Comparison of ENCODE assay signal across 26 cellular contexts in genomic region chr17:11459780-11460426, GRCh38.
DNase-seq lines count a peak whose midpoint lies in the region; ATAC-seq, FAIRE-seq and TF ChIP-seq lines count a peak whose summit lies in the region.
"Had no signal": no experiment of that assay in that cellular context is flagged by ENCODE, and none has a peak within 500 bp of the region (broad histone marks: within the 10 kb centered on the region; RNA-seq: fewer than 3 reads in every experiment).

No MANE protein-coding gene starts in this region.

- no peak overlapping the region for H3K4me3 ChIP-seq in esophagus muscularis mucosa
- no peak overlapping the region for H3K4me3 ChIP-seq in upper lobe of right lung
- H3K4me3 ChIP-seq in osteoblast (ENCODE audit: insufficient read depth, low read length): no peak overlapping the region

- no peak for TF ChIP-seq EP300 in esophagus muscularis mucosa (IDR thresholded peaks at IDR 0.05)

- DNase-seq in esophagus muscularis mucosa (ENCODE audit: extremely low spot score) (peak; percentile 91), mucosa of gallbladder (ENCODE audit: low spot score) (peak; percentile 26), upper lobe of right lung (no peak), OCI-M1 (lab: John Stamatoyannopoulos, UW) (no peak), NCI-H1694 treated with DMSO at 0.1 percent for 48 hours (lab: John Stamatoyannopoulos, UW) (no peak), osteoblast (ENCODE audit: insufficient read length, low spot score, missing footprints) (no peak)
- DNase-seq: ACHN; BE2C; C1 segment of cervical spinal cord; CD4-positive, CD25-positive, alpha-beta regulatory T cell; CD8-positive, alpha-beta memory T cell; COR-L47; DMS 273 treated with DMSO at 0.1 percent for 48 hours; DMS53; DND-41; EL; GOT3; H7; HFFc6 had no signal

- peak; percentile 93 for FAIRE-seq in islet of Langerhans (lab: Jason Lieb, UNC)
- FAIRE-seq: A204.1, G401.6, GM12891, GM19239, HTR-8/SVneo had no signal

- H3K79me2 ChIP-seq in osteoblast (ENCODE audit: insufficient read depth, low read length): no peaks in the 10 kb centered on the region

- H3K27ac ChIP-seq in esophagus muscularis mucosa (replicated peaks in 1 of 4) (no peak overlapping the region), upper lobe of right lung (no peak overlapping the region), osteoblast (ENCODE audit: low read depth, low read length) (no peak overlapping the region)

- WGBS in esophagus muscularis mucosa: 49% methylated on average over 10 of the region's 10 CpGs

- intact Hi-C loops in esophagus muscularis mucosa (cut with DNase I) (no loop called here), upper lobe of right lung (cut with DNase I) (no loop called here)

- H3K27me3 ChIP-seq in esophagus muscularis mucosa: no peaks in the 10 kb centered on the region
- H3K27me3 ChIP-seq in upper lobe of right lung: no peaks in the 10 kb centered on the region
- no peaks in the 10 kb centered on the region for H3K27me3 ChIP-seq in osteoblast (ENCODE audit: insufficient read depth, low read length)
- H3K27me3 ChIP-seq: BE2C had no signal

- no peaks in the 10 kb centered on the region for H4K20me1 ChIP-seq in osteoblast (ENCODE audit: insufficient read depth, low read length)

- H3K9me3 ChIP-seq in esophagus muscularis mucosa (no peaks in the 10 kb centered on the region), upper lobe of right lung (no peaks in the 10 kb centered on the region), osteoblast (ENCODE audit: low read depth, low read length) (peaks cover 7% of the 10 kb centered on the region)
- H3K9me3 ChIP-seq: BE2C had no signal

- H3K4me1 ChIP-seq in esophagus muscularis mucosa (no peaks in the 10 kb centered on the region), upper lobe of right lung (no peaks in the 10 kb centered on the region), osteoblast (ENCODE audit: insufficient read depth, low read length) (no peaks in the 10 kb centered on the region)
- H3K4me1 ChIP-seq: BE2C had no signal

- no peak overlapping the region for H3K4me2 ChIP-seq in osteoblast (ENCODE audit: insufficient read depth, low read length)

- H3K36me3 ChIP-seq in esophagus muscularis mucosa: no peaks in the 10 kb centered on the region
- H3K36me3 ChIP-seq in upper lobe of right lung: no peaks in the 10 kb centered on the region
- no peaks in the 10 kb centered on the region for H3K36me3 ChIP-seq in osteoblast (ENCODE audit: insufficient read depth, low read length)
- H3K36me3 ChIP-seq: BE2C had no signal

- H2AFZ ChIP-seq in osteoblast (ENCODE audit: low read length): no peak overlapping the region

- no peak for TF ChIP-seq POLR2A in esophagus muscularis mucosa (IDR thresholded peaks at IDR 0.05; ENCODE audit: low read depth)

- peak; percentile 37 for ATAC-seq in upper lobe of right lung
- ATAC-seq: HCT116 had no signal

- TF ChIP-seq CTCF in esophagus muscularis mucosa (IDR thresholded peaks at IDR 0.05) (no peak), upper lobe of right lung (IDR thresholded peaks at IDR 0.05) (no peak), osteoblast (IDR thresholded peaks at IDR 0.05; ENCODE audit: extremely low read depth, low read depth, low read length) (no peak)

Comparison
In these comparisons a context has a peak if more than half of its experiments do, and no peak if none do; other contexts are left out.
1. DNase-seq: peak in esophagus muscularis mucosa (single experiment) and mucosa of gallbladder (single experiment); none in upper lobe of right lung (single experiment), OCI-M1 (single experiment), NCI-H1694 treated with DMSO at 0.1 percent for 48 hours (single experiment) and osteoblast (single experiment).